In the genomic region with DNA sequence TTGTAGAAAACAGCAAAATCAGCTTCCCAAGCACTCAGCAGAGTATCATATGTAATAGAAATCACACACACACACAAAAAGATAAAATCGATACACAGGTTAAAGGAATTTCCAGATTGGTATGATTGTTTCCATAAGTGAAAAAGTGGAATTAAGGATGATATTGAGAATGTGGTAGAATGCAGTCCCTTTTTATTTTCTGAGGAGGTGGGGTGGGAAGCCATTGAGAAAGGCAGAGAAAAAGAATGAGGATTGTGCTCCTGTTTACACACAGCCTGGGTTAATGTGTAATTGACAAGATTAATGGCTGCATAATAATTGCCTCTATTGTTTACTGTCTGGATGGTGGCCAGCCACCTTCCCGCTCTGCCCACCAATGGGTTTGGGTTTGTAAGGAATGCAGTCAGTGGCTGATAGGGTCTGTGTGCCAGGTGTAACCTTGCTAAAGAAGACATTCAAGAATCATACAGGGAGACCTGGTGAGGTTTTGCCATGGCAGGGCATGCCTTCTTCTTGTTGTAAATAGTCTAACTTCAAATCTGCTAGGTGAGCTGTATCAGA, we compare ENCODE assay signal across 10 cellular contexts.
DNase-seq lines count a peak whose midpoint lies in the region; ATAC-seq, FAIRE-seq and TF ChIP-seq lines count a peak whose summit lies in the region.
"Had no signal": no experiment of that assay in that cellular context is flagged by ENCODE, and none has a peak within 500 bp of the region (broad histone marks: within the 10 kb centered on the region; RNA-seq: fewer than 3 reads in every experiment).

No MANE protein-coding gene starts in this region.

- no peaks in the 10 kb centered on the region for H3K9me3 Mint-ChIP-seq in glutamatergic neuron (ENCODE audit: unreplicated experiment)
- H3K9me3 Mint-ChIP-seq in naive thymus-derived CD8-positive, alpha-beta T cell = no peaks in the 10 kb centered on the region

- H3K36me3 Mint-ChIP-seq in glutamatergic neuron (ENCODE audit: unreplicated experiment) = no peaks in the 10 kb centered on the region
- no peaks in the 10 kb centered on the region for H3K36me3 Mint-ChIP-seq in naive thymus-derived CD8-positive, alpha-beta T cell

- DNase-seq in RCC 7860 (ENCODE audit: low spot score) (peak; percentile 37), kidney epithelial cell (ENCODE audit: low read depth) (peak; percentile 69), HEK293T (ENCODE audit: extremely low spot score) (no peak), glutamatergic neuron (no peak)
- no peak for DNase-seq in naive thymus-derived CD8-positive, alpha-beta T cell
- DNase-seq: aorta had no signal

- no peaks in the 10 kb centered on the region for H3K4me1 Mint-ChIP-seq in glutamatergic neuron (ENCODE audit: low read depth, unreplicated experiment)
- peaks cover 0 to 31% (median 10%) of the 10 kb centered on the region in 4 donors for H3K4me1 Mint-ChIP-seq in naive thymus-derived CD8-positive, alpha-beta T cell

- CTCF ChIA-PET in HEK293T (lab: Yijun Ruan, JAX) = no interaction called here

- peaks cover 2% of the 10 kb centered on the region for H3K27me3 Mint-ChIP-seq in glutamatergic neuron (ENCODE audit: unreplicated experiment)
- H3K27me3 Mint-ChIP-seq in naive thymus-derived CD8-positive, alpha-beta T cell = peaks cover 0 to 2% (median 0%) of the 10 kb centered on the region in 5 donors

- TF ChIP-seq EP300 in Ishikawa (IDR thresholded peaks at IDR 0.05; ENCODE audit: borderline replicate concordance) = peak; percentile 90

- no peaks in the 10 kb centered on the region for H3K36me3 ChIP-seq in kidney epithelial cell (ENCODE audit: control insufficient read depth, insufficient read depth, low read length)
- H3K36me3 ChIP-seq: SJSA1 had no signal

- ATAC-seq in naive thymus-derived CD8-positive, alpha-beta T cell = no peak
- ATAC-seq in activated CD4-positive, CD25-positive, alpha-beta regulatory T cell treated with anti-CD3 and anti-CD28 coated beads, Interleukin-2, amount 50 U/mL, for 24 hours = no peak

- TF ChIP-seq CTCF in 22Rv1 (IDR thresholded peaks at IDR 0.05) = no peak
- TF ChIP-seq CTCF in kidney epithelial cell (IDR thresholded peaks at IDR 0.05; ENCODE audit: insufficient read depth, low read length, poor library complexity, severe bottlenecking) = no peak
- TF ChIP-seq CTCF in glutamatergic neuron (IDR thresholded peaks at IDR 0.05; ENCODE audit: partially characterized antibody, unreplicated experiment) = no peak

- FAIRE-seq in RCC 7860 (lab: Jason Lieb, UNC) = no peak

- H3K27ac ChIP-seq in 22Rv1 = peak overlapping the region; percentile 93

- TF ChIP-seq RAD21 in Ishikawa (IDR thresholded peaks at IDR 0.05; ENCODE audit: low read depth) = no peak

- no peak overlapping the region for H3K4me3 ChIP-seq in kidney epithelial cell (ENCODE audit: low read depth, low read length)
- H3K4me3 ChIP-seq: SJSA1 had no signal

- no peak overlapping the region for H3K27ac Mint-ChIP-seq in glutamatergic neuron (ENCODE audit: unreplicated experiment)
- H3K27ac Mint-ChIP-seq in naive thymus-derived CD8-positive, alpha-beta T cell = peak overlapping the region in 2 of 10 donors; percentile 9 to 74

- POLR2A ChIA-PET in HEK293T (lab: Yijun Ruan, JAX) = no interaction called here
- POLR2A ChIA-PET in naive thymus-derived CD8-positive, alpha-beta T cell (lab: Charles Lee) = no interaction called here

- no peaks in the 10 kb centered on the region for H3K27me3 ChIP-seq in kidney epithelial cell (ENCODE audit: control insufficient read depth, insufficient read depth, low read length)
- H3K27me3 ChIP-seq: SJSA1 had no signal

- H3K4me3 Mint-ChIP-seq in glutamatergic neuron (ENCODE audit: unreplicated experiment) = no peak overlapping the region
- H3K4me3 Mint-ChIP-seq in naive thymus-derived CD8-positive, alpha-beta T cell = no peak overlapping the region

TF ChIP-seq in Ishikawa, 13 proteins besides CTCF, POLR2A, EP300 and RAD21 (continues in another document):
- TF ChIP-seq FOXM1 (IDR thresholded peaks at IDR 0.05; ENCODE audit: borderline replicate concordance, low read depth) (peak; percentile 68), TCF12 (IDR thresholded peaks at IDR 0.05; ENCODE audit: low read depth) (peak; percentile 87), TAF1 (IDR thresholded peaks at IDR 0.05; ENCODE audit: low read depth) (no peak), ZBTB7A (IDR thresholded peaks at IDR 0.05; ENCODE audit: low read depth) (0 out of 2 replicates have a peak, but pooled peaks have one; percentile 47), TEAD4 (IDR thresholded peaks at IDR 0.05) (peak; percentile 85), CEBPB (IDR thresholded peaks at IDR 0.05) (peak; percentile 39)
- TF ChIP-seq, protein P1, sequence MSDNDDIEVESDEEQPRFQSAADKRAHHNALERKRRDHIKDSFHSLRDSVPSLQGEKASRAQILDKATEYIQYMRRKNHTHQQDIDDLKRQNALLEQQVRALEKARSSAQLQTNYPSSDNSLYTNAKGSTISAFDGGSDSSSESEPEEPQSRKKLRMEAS (IDR thresholded peaks at IDR 0.05) = no peak; the same call in 1 of the 2 replicates
- TF ChIP-seq, protein P2, sequence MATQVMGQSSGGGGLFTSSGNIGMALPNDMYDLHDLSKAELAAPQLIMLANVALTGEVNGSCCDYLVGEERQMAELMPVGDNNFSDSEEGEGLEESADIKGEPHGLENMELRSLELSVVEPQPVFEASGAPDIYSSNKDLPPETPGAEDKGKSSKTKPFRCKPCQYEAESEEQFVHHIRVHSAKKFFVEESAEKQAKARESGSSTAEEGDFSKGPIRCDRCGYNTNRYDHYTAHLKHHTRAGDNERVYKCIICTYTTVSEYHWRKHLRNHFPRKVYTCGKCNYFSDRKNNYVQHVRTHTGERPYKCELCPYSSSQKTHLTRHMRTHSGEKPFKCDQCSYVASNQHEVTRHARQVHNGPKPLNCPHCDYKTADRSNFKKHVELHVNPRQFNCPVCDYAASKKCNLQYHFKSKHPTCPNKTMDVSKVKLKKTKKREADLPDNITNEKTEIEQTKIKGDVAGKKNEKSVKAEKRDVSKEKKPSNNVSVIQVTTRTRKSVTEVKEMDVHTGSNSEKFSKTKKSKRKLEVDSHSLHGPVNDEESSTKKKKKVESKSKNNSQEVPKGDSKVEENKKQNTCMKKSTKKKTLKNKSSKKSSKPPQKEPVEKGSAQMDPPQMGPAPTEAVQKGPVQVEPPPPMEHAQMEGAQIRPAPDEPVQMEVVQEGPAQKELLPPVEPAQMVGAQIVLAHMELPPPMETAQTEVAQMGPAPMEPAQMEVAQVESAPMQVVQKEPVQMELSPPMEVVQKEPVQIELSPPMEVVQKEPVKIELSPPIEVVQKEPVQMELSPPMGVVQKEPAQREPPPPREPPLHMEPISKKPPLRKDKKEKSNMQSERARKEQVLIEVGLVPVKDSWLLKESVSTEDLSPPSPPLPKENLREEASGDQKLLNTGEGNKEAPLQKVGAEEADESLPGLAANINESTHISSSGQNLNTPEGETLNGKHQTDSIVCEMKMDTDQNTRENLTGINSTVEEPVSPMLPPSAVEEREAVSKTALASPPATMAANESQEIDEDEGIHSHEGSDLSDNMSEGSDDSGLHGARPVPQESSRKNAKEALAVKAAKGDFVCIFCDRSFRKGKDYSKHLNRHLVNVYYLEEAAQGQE (IDR thresholded peaks at IDR 0.05; ENCODE audit: low read depth) = no peak

TF ChIP-seq in HEK293T, 16 proteins besides CTCF, POLR2A, EP300 and RAD21:
- TF ChIP-seq FOXK2 (IDR thresholded peaks at IDR 0.05) (no peak), ARNT (IDR thresholded peaks at IDR 0.05) (no peak), CTBP1 (IDR thresholded peaks at IDR 0.05; ENCODE audit: borderline replicate concordance) (no peak)

Comparison
In these comparisons a context has a peak if more than half of its experiments do, and no peak if none do; other contexts are left out.
1. DNase-seq: peak in RCC 7860 (single experiment) and kidney epithelial cell (single experiment); none in HEK293T (single experiment), glutamatergic neuron (single experiment) and naive thymus-derived CD8-positive, alpha-beta T cell (0 of 10).